In the genomic region with DNA sequence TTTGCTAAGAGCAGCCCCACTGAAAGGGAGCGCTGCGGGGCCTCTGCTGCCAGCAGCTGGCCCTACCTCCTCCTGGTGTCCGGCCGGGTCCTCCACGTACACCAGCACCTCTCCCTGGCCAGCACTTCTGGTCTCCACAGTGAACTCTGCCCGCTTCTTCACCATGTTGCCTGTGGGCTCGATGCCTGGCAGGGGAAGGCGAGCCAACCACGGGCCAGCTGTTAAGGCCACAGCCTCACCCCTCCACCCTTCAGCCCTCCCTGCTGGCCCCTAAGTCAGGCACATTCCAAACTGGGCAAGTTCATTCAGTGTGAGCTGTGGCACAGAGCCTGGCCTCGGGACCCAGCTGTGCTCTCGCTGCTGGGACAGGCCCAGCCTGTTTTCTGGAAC, we compare ENCODE assay signal across 9 cellular contexts. TPM values are rescaled to one million over a fixed set of nuclear protein-coding genes. Genes with fewer than 3 reads are reported as not detected.
A peak's percentile ranks its signal among the peaks of the same experiment; 100 is the strongest.
DNase-seq lines count a peak whose midpoint lies in the region; ATAC-seq and TF ChIP-seq lines count a peak whose summit lies in the region.
"Had no signal": no experiment of that assay in that cellular context is flagged by ENCODE, and none has a peak within 500 bp of the region (broad histone marks: within the 10 kb centered on the region; RNA-seq: fewer than 3 reads in every experiment).

No MANE protein-coding gene starts in this region.

- H3K4me3 ChIP-seq in AG10803 (ENCODE audit: low read length) (peak overlapping the region; percentile 12), muscle layer of colon (ENCODE audit: low read depth in 1 of 2, low read length in 2 of 2) (peak overlapping the region in 1 of 2 donors; percentile 63)

- no peaks in the 10 kb centered on the region for H3K27me3 ChIP-seq in muscle layer of colon (ENCODE audit: control insufficient read depth in 1 of 2, insufficient read depth in 2 of 2, low read length in 2 of 2)

- ATAC-seq in GM18498 (IDR thresholded peaks at IDR 0.05; ENCODE audit: unreplicated experiment) = no peak
- no peak for ATAC-seq in HG02798 (IDR thresholded peaks at IDR 0.05; ENCODE audit: poor library complexity, unreplicated experiment)

- H3K4me1 ChIP-seq in muscle layer of colon (ENCODE audit: insufficient read depth, low read length) = peaks cover 31% of the 10 kb centered on the region

- no peak for TF ChIP-seq CTCF in AG10803 (conservative IDR thresholded peaks at IDR 0.05; ENCODE audit: low read length)

- DNase-seq in AG10803 (ENCODE audit: low read depth) = peak; percentile 34
- peak in 32 of 58 donors; percentile 2 to 70 (median 27) for DNase-seq in anterior cingulate cortex (lab: John Stamatoyannopoulos, UW)
- no peak for DNase-seq in cerebellum (ENCODE audit: low spot score)
- DNase-seq: NCI-H187 treated with DMSO at 0.1 percent for 48 hours, small intestine, SW 1271 had no signal

- H3K9me3 ChIP-seq in muscle layer of colon (ENCODE audit: low read length) = no peaks in the 10 kb centered on the region

- H3K9ac ChIP-seq in muscle layer of colon (ENCODE audit: low read length) = peak overlapping the region; percentile 85

- H3K36me3 ChIP-seq in muscle layer of colon (ENCODE audit: insufficient read depth, low read length) = peaks cover 64% of the 10 kb centered on the region

- peak overlapping the region; percentile 84 for H3K27ac ChIP-seq in muscle layer of colon (ENCODE audit: low read depth, low read length)

RNA-seq across cellular contexts. Expression of a gene that starts 7.8 kb away (rescaled TPM):
- 131 TPM for total RNA-seq in cerebellum

RNA-seq across cellular contexts. Expression of a gene that starts 12.4 kb away (rescaled TPM):
- 18.8 TPM for total RNA-seq in cerebellum

RNA-seq across cellular contexts. Expression of a gene that starts 31.5 kb away (rescaled TPM):
- 1,446 TPM for total RNA-seq in cerebellum

RNA-seq across cellular contexts. Expression of a gene that starts 42.4 kb away (rescaled TPM):
- total RNA-seq in cerebellum = 5.1 TPM

RNA-seq across cellular contexts. Expression of a gene that starts 44.7 kb away (rescaled TPM):
- total RNA-seq in cerebellum = 14.9 TPM
